Comparison of ENCODE assay signal across 11 cellular contexts in genomic region chr18:47184419-47185050, GRCh38. TPM values are rescaled to one million over a fixed set of nuclear protein-coding genes. Genes with fewer than 3 reads are reported as not detected.
DNase-seq lines count a peak whose midpoint lies in the region; ATAC-seq and TF ChIP-seq lines count a peak whose summit lies in the region.
"Had no signal": no experiment of that assay in that cellular context is flagged by ENCODE, and none has a peak within 500 bp of the region (broad histone marks: within the 10 kb centered on the region; RNA-seq: fewer than 3 reads in every experiment).

No MANE protein-coding gene starts in this region.

- no peaks in the 10 kb centered on the region for H4K20me1 ChIP-seq in HCT116 (ENCODE audit: insufficient read depth)

- H3K27me3 ChIP-seq in CD4-positive, CD25-positive, alpha-beta regulatory T cell (ENCODE audit: control insufficient read depth, insufficient read depth, low read length), result peaks cover 11% of the 10 kb centered on the region
- no peaks in the 10 kb centered on the region for H3K27me3 ChIP-seq in HCT116 (ENCODE audit: insufficient read depth, low read length)
- H3K27me3 ChIP-seq in foreskin keratinocyte, result peaks cover 14% of the 10 kb centered on the region

- no peaks in the 10 kb centered on the region for H3K79me2 ChIP-seq in HCT116 (ENCODE audit: insufficient read depth, low read length)

- no peak for TF ChIP-seq POLR2A in HCT116 (IDR thresholded peaks at IDR 0.05; ENCODE audit: borderline replicate concordance, extremely low read depth, insufficient read depth, insufficient read length)

- H3K4me3 ChIP-seq in CD4-positive, CD25-positive, alpha-beta regulatory T cell (ENCODE audit: low read depth, low read length), result no peak overlapping the region
- H3K4me3 ChIP-seq in HCT116 (replicated peaks in 1 of 2; ENCODE audit: low read depth in 1 of 2, low read length in 2 of 2), result no peak overlapping the region
- H3K4me3 ChIP-seq: skin epidermis had no signal

- peaks cover 55% of the 10 kb centered on the region for H3K27me3 Mint-ChIP-seq in CD4-positive, CD25-positive, alpha-beta regulatory T cell
- peaks cover 10% of the 10 kb centered on the region for H3K27me3 Mint-ChIP-seq in activated naive CD8-positive, alpha-beta T cell treated with anti-CD3 and anti-CD28 coated beads for 36 hours

- H3K9ac ChIP-seq in HCT116 (ENCODE audit: low read length), result no peak overlapping the region

- BruUV-seq in HCT116 (replicated peaks; lab: Mats Ljungman, UMichigan), result no TSS peak

- no peak overlapping the region for H3K4me3 Mint-ChIP-seq in CD4-positive, CD25-positive, alpha-beta regulatory T cell
- no peak overlapping the region for H3K4me3 Mint-ChIP-seq in activated naive CD8-positive, alpha-beta T cell treated with anti-CD3 and anti-CD28 coated beads for 36 hours

- RAD21 ChIA-PET in HCT116 (lab: Charles Lee; ENCODE audit: low non-redundant PET in 1 of 2, low total read pairs in 2 of 2, uncharacterized antibody in 2 of 2, unreplicated experiment in 2 of 2), result no interaction called here

- no peaks in the 10 kb centered on the region for H3K9me2 ChIP-seq in HCT116 (ENCODE audit: insufficient read depth)

- POLR2A ChIA-PET in HCT116 (lab: Charles Lee), result no interaction called here

- TF ChIP-seq CTCF in HCT116 (IDR thresholded peaks at IDR 0.05 in 2 of 3, conservative IDR thresholded peaks at IDR 0.05 in 1 of 3; ENCODE audit: borderline replicate concordance in 1 of 3, insufficient read depth in 1 of 3, low read depth in 2 of 3, low read length in 2 of 3) (no peak), foreskin keratinocyte (conservative IDR thresholded peaks at IDR 0.05) (no peak)

- no peak overlapping the region for H3K27ac Mint-ChIP-seq in CD4-positive, CD25-positive, alpha-beta regulatory T cell
- no peak overlapping the region for H3K27ac Mint-ChIP-seq in activated naive CD8-positive, alpha-beta T cell treated with anti-CD3 and anti-CD28 coated beads for 36 hours

- H3K27ac ChIP-seq in CD4-positive, CD25-positive, alpha-beta regulatory T cell (ENCODE audit: insufficient read depth, low read length, poor library complexity, severe bottlenecking), result no peak overlapping the region
- no peak overlapping the region for H3K27ac ChIP-seq in HCT116 (ENCODE audit: low read depth, low read length)
- no peak overlapping the region for H3K27ac ChIP-seq in foreskin keratinocyte
- H3K27ac ChIP-seq: skin epidermis had no signal

- peaks cover 7 to 16% (median 11%) of the 10 kb centered on the region in 7 donors for H3K9me3 Mint-ChIP-seq in CD4-positive, CD25-positive, alpha-beta regulatory T cell
- peaks cover 9% of the 10 kb centered on the region for H3K9me3 Mint-ChIP-seq in activated naive CD8-positive, alpha-beta T cell treated with anti-CD3 and anti-CD28 coated beads for 36 hours

- H3K36me3 Mint-ChIP-seq in CD4-positive, CD25-positive, alpha-beta regulatory T cell, result no peaks in the 10 kb centered on the region
- H3K36me3 Mint-ChIP-seq in activated naive CD8-positive, alpha-beta T cell treated with anti-CD3 and anti-CD28 coated beads for 36 hours, result no peaks in the 10 kb centered on the region

- DNase-seq in CD4-positive, CD25-positive, alpha-beta regulatory T cell, result peak in 2 of 3 donors; percentile 9 to 29
- DNase-seq in HCT116 (ENCODE audit: low read depth, low spot score) (peak; percentile 27), SHP77 (lab: John Stamatoyannopoulos, UW) (peak; percentile 71 to 82), foreskin keratinocyte (peak; percentile 39 to 61), GM19240 (ENCODE audit: insufficient read length, low spot score) (no peak), mesenteric fat pad (ENCODE audit: low spot score) (no peak)
- no peak for DNase-seq in activated naive CD8-positive, alpha-beta T cell treated with anti-CD3 and anti-CD28 coated beads for 36 hours
- DNase-seq: kidney; stimulated activated naive CD4-positive, alpha-beta T cell treated with Interleukin-2 at 50 U/mL for 16 hours had no signal

- no peak overlapping the region for H2AFZ ChIP-seq in HCT116 (ENCODE audit: low read depth, low read length, poor library complexity, severe bottlenecking)

- H3K9me3 ChIP-seq in CD4-positive, CD25-positive, alpha-beta regulatory T cell (ENCODE audit: control insufficient read depth in 2 of 2, low read length in 2 of 2), result peaks cover 16 to 18% of the 10 kb centered on the region in 2 experiments
- peaks cover 0 to 3% of the 10 kb centered on the region in 2 experiments; a peak in 1 of 4 replicates for H3K9me3 ChIP-seq in HCT116 (ENCODE audit: control insufficient read depth in 1 of 2, insufficient read depth in 1 of 2, low read depth in 1 of 2, low read length in 2 of 2)

- intact Hi-C loops in HCT116 (cut with micrococcal nuclease), result no loop called here

- H3K4me1 Mint-ChIP-seq in CD4-positive, CD25-positive, alpha-beta regulatory T cell, result no peaks in the 10 kb centered on the region
- H3K4me1 Mint-ChIP-seq in activated naive CD8-positive, alpha-beta T cell treated with anti-CD3 and anti-CD28 coated beads for 36 hours, result no peaks in the 10 kb centered on the region

- H3K4me2 ChIP-seq in HCT116 (ENCODE audit: low read length), result no peak overlapping the region

- CTCF ChIA-PET in HCT116 (lab: Charles Lee), result interaction anchor here (0.9 kb wide), 1 partner anchor 21 kb away, joined by 3 read pairs; no protein-coding TSS in a partner anchor

- H3K4me1 ChIP-seq in CD4-positive, CD25-positive, alpha-beta regulatory T cell (ENCODE audit: control insufficient read depth, insufficient read depth, low read length, poor library complexity, severe bottlenecking), result no peaks in the 10 kb centered on the region
- H3K4me1 ChIP-seq in HCT116 (ENCODE audit: control insufficient read depth in 1 of 2, insufficient read depth in 2 of 2, low read length in 2 of 2), result no peaks in the 10 kb centered on the region
- no peaks in the 10 kb centered on the region for H3K4me1 ChIP-seq in foreskin keratinocyte

- ATAC-seq in CD4-positive, CD25-positive, alpha-beta regulatory T cell (ENCODE audit: low read depth in 2 of 2), result no peak
- ATAC-seq in HCT116 (no peak), foreskin keratinocyte (peak; percentile 26), GM19351 (IDR thresholded peaks at IDR 0.05; ENCODE audit: unreplicated experiment) (no peak)

- TF ChIP-seq RAD21 in HCT116 (IDR thresholded peaks at IDR 0.05; ENCODE audit: low read depth), result no peak

- no peaks in the 10 kb centered on the region for H3K36me3 ChIP-seq in CD4-positive, CD25-positive, alpha-beta regulatory T cell (ENCODE audit: control insufficient read depth, insufficient read depth, low read length)
- H3K36me3 ChIP-seq in HCT116 (ENCODE audit: control insufficient read depth in 1 of 2, insufficient read depth in 2 of 2, low read length in 2 of 2), result no peaks in the 10 kb centered on the region

TF ChIP-seq in HCT116, 20 proteins besides CTCF, POLR2A, EP300 and RAD21:
- TF ChIP-seq CEBPB (IDR thresholded peaks at IDR 0.05; ENCODE audit: low read depth) (no peak), CBX3 (IDR thresholded peaks at IDR 0.05; ENCODE audit: low read depth) (peak; percentile 59)

RNA-seq across cellular contexts. Expression of gene IER3IP1, which starts 8.4 kb away (rescaled TPM):
- total RNA-seq in CD4-positive, CD25-positive, alpha-beta regulatory T cell, result 5.3 TPM
- 10 to 100 TPM; 16.6 to 18.9 (median 17.7) TPM for polyA plus RNA-seq in CD4-positive, CD25-positive, alpha-beta regulatory T cell
- total RNA-seq in HCT116 (2021; ENCODE audit: unreplicated experiment) (12.0 TPM), foreskin keratinocyte (17.9 and 19.2 TPM in 2 replicates), mesenteric fat pad (13.6 TPM)
- polyA plus RNA-seq in HCT116 (2012), result 27.0 and 30.7 TPM in 2 replicates
- 17.2 and 17.7 TPM in 2 replicates for polyA plus RNA-seq in foreskin keratinocyte
- 10 to 100 TPM; 15.4 to 15.6 TPM for total RNA-seq in activated naive CD8-positive, alpha-beta T cell treated with anti-CD3 and anti-CD28 coated beads for 36 hours

RNA-seq across cellular contexts. Expression of gene HDHD2, which starts 34.2 kb away (rescaled TPM):
- 18.7 TPM for total RNA-seq in CD4-positive, CD25-positive, alpha-beta regulatory T cell
- polyA plus RNA-seq in CD4-positive, CD25-positive, alpha-beta regulatory T cell, result 10 to 100 TPM; 39.4 to 46.7 (median 44.7) TPM
- 29.1 TPM for total RNA-seq in HCT116 (2021; ENCODE audit: unreplicated experiment)
- 23.5 and 24.8 TPM in 2 replicates for polyA plus RNA-seq in HCT116 (2012)
- total RNA-seq in foreskin keratinocyte, result 12.4 and 18.1 TPM in 2 replicates
- polyA plus RNA-seq in foreskin keratinocyte, result 7.1 and 10.0 TPM in 2 replicates
- total RNA-seq in activated naive CD8-positive, alpha-beta T cell treated with anti-CD3 and anti-CD28 coated beads for 36 hours, result 10 to 100 TPM; 23.0 to 25.9 TPM
- 34.8 TPM for total RNA-seq in mesenteric fat pad

Comparison
In these comparisons a context has a peak if more than half of its experiments do, and no peak if none do; other contexts are left out.
1. DNase-seq: peak in CD4-positive, CD25-positive, alpha-beta regulatory T cell (2 of 3), HCT116 (single experiment), SHP77 (2 of 2) and foreskin keratinocyte (2 of 2); none in activated naive CD8-positive, alpha-beta T cell treated with anti-CD3 and anti-CD28 coated beads for 36 hours (single experiment), GM19240 (single experiment) and mesenteric fat pad (single experiment).